ENCODE assay signal across 10 cellular contexts in the genomic region with DNA sequence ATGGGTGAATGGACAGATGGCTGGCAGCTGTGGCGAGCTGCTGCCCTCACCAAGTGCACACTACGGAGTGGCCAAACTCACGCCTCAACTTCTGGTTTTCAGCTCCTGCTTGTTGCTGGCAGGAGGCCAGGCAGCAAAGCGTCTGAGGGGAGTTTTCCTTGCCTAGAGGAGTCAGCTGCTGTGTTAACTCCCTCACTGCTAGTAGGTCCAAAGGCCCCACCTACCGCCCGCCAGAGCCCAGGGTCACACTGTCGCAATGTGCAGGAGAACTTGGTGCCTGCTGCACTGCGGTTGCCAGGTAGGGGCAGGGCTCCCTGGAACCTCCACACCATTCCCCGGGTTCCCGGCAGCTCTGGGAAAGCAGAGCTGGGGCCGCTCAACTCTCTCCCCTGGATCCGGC. TPM values are rescaled to one million over a fixed set of nuclear protein-coding genes. Genes with fewer than 3 reads are reported as not detected.
A peak's percentile ranks its signal among the peaks of the same experiment; 100 is the strongest.
DNase-seq lines count a peak whose midpoint lies in the region; ATAC-seq and TF ChIP-seq lines count a peak whose summit lies in the region.
"Not testable (repeated sequence)": the region's sequence is repeated elsewhere in the genome, so short reads cannot be mapped to it uniquely, and the experiment has no call there.
"Had no signal": no experiment of that assay in that cellular context is flagged by ENCODE, and none has a peak within 500 bp of the region (broad histone marks: within the 10 kb centered on the region; RNA-seq: fewer than 3 reads in every experiment).

A gene with protein sequence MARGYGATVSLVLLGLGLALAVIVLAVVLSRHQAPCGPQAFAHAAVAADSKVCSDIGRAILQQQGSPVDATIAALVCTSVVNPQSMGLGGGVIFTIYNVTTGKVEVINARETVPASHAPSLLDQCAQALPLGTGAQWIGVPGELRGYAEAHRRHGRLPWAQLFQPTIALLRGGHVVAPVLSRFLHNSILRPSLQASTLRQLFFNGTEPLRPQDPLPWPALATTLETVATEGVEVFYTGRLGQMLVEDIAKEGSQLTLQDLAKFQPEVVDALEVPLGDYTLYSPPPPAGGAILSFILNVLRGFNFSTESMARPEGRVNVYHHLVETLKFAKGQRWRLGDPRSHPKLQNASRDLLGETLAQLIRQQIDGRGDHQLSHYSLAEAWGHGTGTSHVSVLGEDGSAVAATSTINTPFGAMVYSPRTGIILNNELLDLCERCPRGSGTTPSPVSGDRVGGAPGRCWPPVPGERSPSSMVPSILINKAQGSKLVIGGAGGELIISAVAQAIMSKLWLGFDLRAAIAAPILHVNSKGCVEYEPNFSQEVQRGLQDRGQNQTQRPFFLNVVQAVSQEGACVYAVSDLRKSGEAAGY (minus strand): TSS at position 73 of the 400 bp plus-strand sequence. CDS start 357 bp downstream, outside the sequence.

- H3K27ac ChIP-seq in CD8-positive, alpha-beta T cell (ENCODE audit: low read depth, low read length): not testable (repeated sequence)
- peak within 1 kb of the TSS; percentile 36 for H3K27ac ChIP-seq in caudate nucleus (ENCODE audit: low read depth, low read length)
- peak within 1 kb of the TSS; percentile 89 for H3K27ac ChIP-seq in lower lobe of right lung
- peak within 1 kb of the TSS; percentile 75 to 77 for H3K27ac ChIP-seq in prostate gland
- peak within 1 kb of the TSS; percentile 60 for H3K27ac ChIP-seq in thymus (ENCODE audit: low read depth)

- TF ChIP-seq POLR2A in prostate gland (IDR thresholded peaks at IDR 0.05): not testable (repeated sequence)

- H3K4me1 Mint-ChIP-seq in CD8-positive, alpha-beta T cell (ENCODE audit: low read depth): peaks cover 34% of the 10 kb centered on the region
- peaks cover 40% of the 10 kb centered on the region for H3K4me1 Mint-ChIP-seq in activated CD4-positive, alpha-beta memory T cell treated with anti-CD3 and anti-CD28 coated beads, Interleukin-2, amount 10 ng/mL, durations not matched to agents 7 days and 5 days

- H3K36me3 ChIP-seq in CD8-positive, alpha-beta T cell (ENCODE audit: insufficient read depth, low read length); lower lobe of right lung; prostate gland; thymus (ENCODE audit: control insufficient read depth, insufficient read depth): not testable (repeated sequence)

- H3K9me3 ChIP-seq in CD8-positive, alpha-beta T cell (ENCODE audit: low read length); lower lobe of right lung; prostate gland; thymus (ENCODE audit: control insufficient read depth): not testable (repeated sequence)

- not testable (repeated sequence) for TF ChIP-seq CTCF in CD8-positive, alpha-beta T cell (IDR thresholded peaks at IDR 0.05); fibroblast of villous mesenchyme (IDR thresholded peaks at IDR 0.05; ENCODE audit: insufficient read depth, low read depth, low read length); lower lobe of right lung (IDR thresholded peaks at IDR 0.05); prostate gland (IDR thresholded peaks at IDR 0.05)

- not testable (repeated sequence) for H3K9me3 Mint-ChIP-seq in CD8-positive, alpha-beta T cell; activated CD4-positive, alpha-beta memory T cell treated with anti-CD3 and anti-CD28 coated beads, Interleukin-2, amount 10 ng/mL, durations not matched to agents 7 days and 5 days

- intact Hi-C loops in CD8-positive, alpha-beta T cell (cut with DNase I, micrococcal nuclease): loop anchor here (5.0 kb wide), 2 partner anchors 113 to 288 kb away; no protein-coding TSS in a partner anchor
- intact Hi-C loops in lower lobe of right lung (cut with DNase I); prostate gland (cut with DNase I): not testable (repeated sequence)

- H3K36me3 Mint-ChIP-seq in CD8-positive, alpha-beta T cell; activated CD4-positive, alpha-beta memory T cell treated with anti-CD3 and anti-CD28 coated beads, Interleukin-2, amount 10 ng/mL, durations not matched to agents 7 days and 5 days (ENCODE audit: low read depth): not testable (repeated sequence)

- H3K4me3 Mint-ChIP-seq in CD8-positive, alpha-beta T cell; activated CD4-positive, alpha-beta memory T cell treated with anti-CD3 and anti-CD28 coated beads, Interleukin-2, amount 10 ng/mL, durations not matched to agents 7 days and 5 days: not testable (repeated sequence)

- H3K4me3 ChIP-seq in CD8-positive, alpha-beta T cell (ENCODE audit: low read depth, low read length); thymus (ENCODE audit: low read length): not testable (repeated sequence)
- H3K4me3 ChIP-seq in fibroblast of villous mesenchyme (ENCODE audit: low read depth, low read length) (peak within 1 kb of the TSS; percentile 43), lower lobe of right lung (peak within 1 kb of the TSS; percentile 40), prostate gland (peak within 1 kb of the TSS in 1 of 2 donors; percentile 16)

- 21% methylated on average over 12 of the region's 12 CpGs for WGBS in prostate gland
- 43% methylated on average over 12 of the region's 12 CpGs for WGBS in thymus

- H3K4me1 ChIP-seq in CD8-positive, alpha-beta T cell (ENCODE audit: insufficient read depth, low read length): peaks cover 30% of the 10 kb centered on the region
- H3K4me1 ChIP-seq in lower lobe of right lung: peaks cover 55% of the 10 kb centered on the region
- not testable (repeated sequence) for H3K4me1 ChIP-seq in prostate gland (replicated peaks)
- peaks cover 19% of the 10 kb centered on the region for H3K4me1 ChIP-seq in thymus (ENCODE audit: control insufficient read depth, insufficient read depth, low read length)

- not testable (repeated sequence) for ATAC-seq in CD8-positive, alpha-beta T cell; lower lobe of right lung

- CTCF ChIA-PET in CD8-positive, alpha-beta T cell (lab: Charles Lee): interaction anchor here (1.2 kb wide), 1 partner anchor 19 kb away, joined by 3 read pairs; no protein-coding TSS in a partner anchor
- CTCF ChIA-PET in activated CD4-positive, alpha-beta memory T cell treated with anti-CD3 and anti-CD28 coated beads, Interleukin-2, amount 10 ng/mL, durations not matched to agents 7 days and 5 days (lab: Charles Lee): not testable (repeated sequence)

- not testable (repeated sequence) for DNase-seq in CD8-positive, alpha-beta T cell; activated CD4-positive, alpha-beta memory T cell treated with anti-CD3 and anti-CD28 coated beads, Interleukin-2, amount 10 ng/mL, durations not matched to agents 7 days and 5 days; caudate nucleus (lab: John Stamatoyannopoulos, UW); prostate gland (ENCODE audit: low spot score)
- peak; percentile 67 for DNase-seq in NCI-H69 (lab: John Stamatoyannopoulos, UW)
- DNase-seq in fibroblast of villous mesenchyme (ENCODE audit: low read depth): peak; percentile 73
- peak; percentile 69 for DNase-seq in lower lobe of right lung

- POLR2A ChIA-PET in CD8-positive, alpha-beta T cell (lab: Charles Lee); activated CD4-positive, alpha-beta memory T cell treated with anti-CD3 and anti-CD28 coated beads, Interleukin-2, amount 10 ng/mL, durations not matched to agents 7 days and 5 days (lab: Charles Lee): not testable (repeated sequence)

- H3K27me3 ChIP-seq in CD8-positive, alpha-beta T cell (ENCODE audit: insufficient read depth, low read length); lower lobe of right lung (ENCODE audit: low read depth); prostate gland (replicated peaks; ENCODE audit: insufficient read depth); thymus (ENCODE audit: control insufficient read depth, insufficient read depth): not testable (repeated sequence)

- H3K27me3 Mint-ChIP-seq in CD8-positive, alpha-beta T cell (ENCODE audit: low read depth); activated CD4-positive, alpha-beta memory T cell treated with anti-CD3 and anti-CD28 coated beads, Interleukin-2, amount 10 ng/mL, durations not matched to agents 7 days and 5 days: not testable (repeated sequence)

- H3K27ac Mint-ChIP-seq in CD8-positive, alpha-beta T cell: peak within 1 kb of the TSS; percentile 22
- peak within 1 kb of the TSS; percentile 71 for H3K27ac Mint-ChIP-seq in activated CD4-positive, alpha-beta memory T cell treated with anti-CD3 and anti-CD28 coated beads, Interleukin-2, amount 10 ng/mL, durations not matched to agents 7 days and 5 days

RNA-seq across cellular contexts. Expression of the gene that starts here (rescaled TPM):
- total RNA-seq in CD8-positive, alpha-beta T cell: not detected
- total RNA-seq in activated CD4-positive, alpha-beta memory T cell treated with anti-CD3 and anti-CD28 coated beads, Interleukin-2, amount 10 ng/mL, durations not matched to agents 7 days and 5 days: not detected
- 0.97 and 2.2 TPM in 2 replicates for total RNA-seq in fibroblast of villous mesenchyme
- total RNA-seq in lower lobe of right lung: 29.4 TPM
- total RNA-seq in prostate gland: 10 to 100 TPM; 19.2 to 39.7 TPM
- 24.6 TPM for polyA plus RNA-seq in thymus
- total RNA-seq: GM12878 had no signal
- polyA plus RNA-seq: keratinocyte had no signal
